In the genomic region with DNA sequence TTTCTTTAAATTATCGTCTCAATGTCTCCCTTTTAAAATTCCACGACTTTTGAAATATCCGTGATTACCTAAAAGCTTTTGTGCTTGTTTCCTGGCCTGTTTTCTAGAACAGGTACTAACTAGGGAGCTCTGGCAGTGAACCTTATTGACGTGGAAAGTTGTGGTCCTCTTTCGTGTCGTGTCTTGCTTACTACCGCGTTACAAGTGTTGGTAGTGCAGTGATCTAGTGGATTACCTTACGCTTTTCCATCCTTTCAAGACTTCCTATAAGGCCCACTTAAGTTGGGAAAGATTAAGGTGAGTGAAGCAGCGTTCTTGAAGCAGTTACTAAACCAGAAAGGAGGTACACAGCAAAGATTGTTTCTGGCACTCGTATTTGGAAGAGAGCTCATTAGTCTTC, we compare ENCODE assay signal across 8 cellular contexts. TPM values are rescaled to one million over a fixed set of nuclear protein-coding genes. Genes with fewer than 3 reads are reported as not detected.
DNase-seq lines count a peak whose midpoint lies in the region; ATAC-seq and TF ChIP-seq lines count a peak whose summit lies in the region.

No MANE protein-coding gene starts in this region.

- no peak for ATAC-seq in psoas muscle

- peak overlapping the region; percentile 100 for H3K27ac ChIP-seq in psoas muscle

- intact Hi-C loops in psoas muscle (cut with DNase I), result loop anchor here (2.0 to 10.0 kb wide), 3 partner anchors 48 to 98 kb away; a partner anchor contains a TSS

- no peaks in the 10 kb centered on the region for H3K9me3 ChIP-seq in psoas muscle

- DNase-seq in activated naive CD4-positive, alpha-beta T cell treated with anti-CD3 and anti-CD28 coated beads, Interleukin-2, amount 50 U/mL, for 16 hours, result no peak
- no peak for DNase-seq in T-helper 2 cell treated with Interferon-gamma antibody and Interleukin-4, amounts not matched to agents 5 μg/mL and 100 μg/mL, for 36 hours (ENCODE audit: low spot score)
- DNase-seq in fibroblast of pulmonary artery (ENCODE audit: low read depth), result peak; percentile 61
- DNase-seq in psoas muscle, result no peak
- no peak for DNase-seq in germinal center (ENCODE audit: low spot score)
- no peak for DNase-seq in SIG-M5 treated with dmso at 0.1 percent for 504 hours (lab: John Stamatoyannopoulos, UW; ENCODE audit: unreplicated experiment)
- DNase-seq in activated CD4-positive, CD25-positive, alpha-beta regulatory T cell (lab: John Stamatoyannopoulos, UW), result no peak

- H3K36me3 Mint-ChIP-seq in activated naive CD4-positive, alpha-beta T cell treated with anti-CD3 and anti-CD28 coated beads, Interleukin-2, amount 50 U/mL, for 24 hours, result peaks cover 12% of the 10 kb centered on the region
- peaks cover 38% of the 10 kb centered on the region for H3K36me3 Mint-ChIP-seq in T-helper 2 cell treated with Interferon-gamma antibody and Interleukin-4, amounts not matched to agents 5 μg/mL and 100 μg/mL, for 36 hours (ENCODE audit: low read depth)

- peaks cover 47% of the 10 kb centered on the region for H3K4me1 Mint-ChIP-seq in activated naive CD4-positive, alpha-beta T cell treated with anti-CD3 and anti-CD28 coated beads, Interleukin-2, amount 50 U/mL, for 24 hours
- peaks cover 31% of the 10 kb centered on the region for H3K4me1 Mint-ChIP-seq in T-helper 2 cell treated with Interferon-gamma antibody and Interleukin-4, amounts not matched to agents 5 μg/mL and 100 μg/mL, for 36 hours (ENCODE audit: low read depth)

- no peaks in the 10 kb centered on the region for H3K27me3 Mint-ChIP-seq in activated naive CD4-positive, alpha-beta T cell treated with anti-CD3 and anti-CD28 coated beads, Interleukin-2, amount 50 U/mL, for 24 hours
- peaks cover 4% of the 10 kb centered on the region for H3K27me3 Mint-ChIP-seq in T-helper 2 cell treated with Interferon-gamma antibody and Interleukin-4, amounts not matched to agents 5 μg/mL and 100 μg/mL, for 36 hours (ENCODE audit: low read depth)

- peaks cover 0 to 40% of the 10 kb centered on the region in 2 donors for H3K36me3 ChIP-seq in psoas muscle (ENCODE audit: insufficient read depth in 1 of 2, low read depth in 1 of 2)

- no peaks in the 10 kb centered on the region for H3K9me3 Mint-ChIP-seq in activated naive CD4-positive, alpha-beta T cell treated with anti-CD3 and anti-CD28 coated beads, Interleukin-2, amount 50 U/mL, for 24 hours
- no peaks in the 10 kb centered on the region for H3K9me3 Mint-ChIP-seq in T-helper 2 cell treated with Interferon-gamma antibody and Interleukin-4, amounts not matched to agents 5 μg/mL and 100 μg/mL, for 36 hours

- no peaks in the 10 kb centered on the region for H3K27me3 ChIP-seq in psoas muscle (ENCODE audit: insufficient read depth in 3 of 3, low read length in 2 of 3)

- TF ChIP-seq CTCF in fibroblast of pulmonary artery (IDR thresholded peaks at IDR 0.05; ENCODE audit: low read length, missing control alignments) (no peak), psoas muscle (IDR thresholded peaks at IDR 0.05) (no peak)

- H3K4me3 Mint-ChIP-seq in activated naive CD4-positive, alpha-beta T cell treated with anti-CD3 and anti-CD28 coated beads, Interleukin-2, amount 50 U/mL, for 24 hours, result peak overlapping the region; percentile 96
- peak overlapping the region; percentile 95 for H3K4me3 Mint-ChIP-seq in T-helper 2 cell treated with Interferon-gamma antibody and Interleukin-4, amounts not matched to agents 5 μg/mL and 100 μg/mL, for 36 hours

- H3K4me1 ChIP-seq in psoas muscle, result peaks cover 38% of the 10 kb centered on the region

- peak overlapping the region; percentile 63 for H3K4me3 ChIP-seq in fibroblast of pulmonary artery (replicated peaks; ENCODE audit: low read depth, low read length)
- peak overlapping the region; percentile 98 for H3K4me3 ChIP-seq in psoas muscle

- H3K27ac Mint-ChIP-seq in activated naive CD4-positive, alpha-beta T cell treated with anti-CD3 and anti-CD28 coated beads, Interleukin-2, amount 50 U/mL, for 24 hours, result peak overlapping the region; percentile 94
- H3K27ac Mint-ChIP-seq in T-helper 2 cell treated with Interferon-gamma antibody and Interleukin-4, amounts not matched to agents 5 μg/mL and 100 μg/mL, for 36 hours, result peak overlapping the region; percentile 94

- 0 to 1% (median 1%) methylated on average over 11 of the region's 11 CpGs for WGBS in psoas muscle, 3 donors

RNA-seq across cellular contexts. Expression of a gene that starts 1.9 kb away (rescaled TPM):
- 100 to 1,000 TPM; 236 to 552 (median 436) TPM for total RNA-seq in psoas muscle
- 100 to 1,000 TPM in 2 of 3 donors, 10 to 100 TPM in 1; 74.3 to 285 (median 156) TPM for polyA plus RNA-seq in psoas muscle

RNA-seq across cellular contexts. Expression of a gene that starts 35.4 kb away (rescaled TPM):
- total RNA-seq in psoas muscle, result under 1 TPM; 0.21 to 0.71 (median 0.24) TPM
- polyA plus RNA-seq in psoas muscle, result under 1 TPM; 0.09 to 0.29 (median 0.13) TPM
